ENCODE assay signal across 1 cellular context in the genomic region with DNA sequence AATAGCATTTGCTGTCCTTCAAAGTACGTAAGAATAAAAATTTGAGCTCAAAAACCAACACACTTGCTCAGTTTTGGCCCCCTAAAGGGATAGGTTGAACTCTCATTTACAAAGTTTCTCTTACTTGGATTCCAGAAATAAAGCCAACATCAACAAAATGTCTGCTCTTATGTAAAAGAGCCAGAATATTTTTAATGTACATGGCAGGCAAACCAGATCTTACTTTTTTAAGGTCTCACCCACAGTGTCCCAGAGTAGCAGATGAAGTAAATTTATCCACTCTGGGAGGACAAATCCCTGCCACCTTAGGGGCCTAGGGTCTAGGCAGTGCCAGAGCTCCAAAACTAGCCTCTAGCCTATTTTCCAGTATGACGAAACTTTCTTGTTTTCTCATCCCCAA.
TF ChIP-seq lines count a peak whose summit lies in the region.

No MANE protein-coding gene starts in this region.

TF ChIP-seq in endothelial cell of umbilical vein, 7 proteins besides CTCF, POLR2A, EP300 and RAD21 (continued from another document):
- TF ChIP-seq MAX (IDR thresholded peaks at IDR 0.05; ENCODE audit: insufficient read depth, insufficient read length) = no peak
TF ChIP-seq in endothelial cell of umbilical vein: peak in this region for 0.
